16 cellular contexts compared by ENCODE assay signal in the genomic region with DNA sequence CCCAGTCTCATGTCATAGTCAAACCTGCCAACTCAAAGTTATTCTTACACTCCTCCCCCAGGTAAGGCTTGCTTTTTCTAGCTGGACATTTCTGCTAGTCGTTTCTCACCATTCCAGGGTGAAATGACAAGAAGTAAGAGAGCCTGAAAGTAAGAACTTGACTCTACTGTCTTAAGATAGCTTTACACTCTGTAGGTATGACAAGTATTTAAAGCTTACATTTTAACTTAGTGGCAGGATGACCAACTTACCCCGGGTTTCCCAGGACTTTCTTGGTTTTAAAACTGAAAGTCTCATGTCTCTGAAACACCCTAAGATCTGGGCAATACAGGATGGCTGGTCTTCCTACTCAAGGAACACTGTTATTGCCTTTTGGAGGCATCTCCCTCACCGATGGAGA.
DNase-seq lines count a peak whose midpoint lies in the region; ATAC-seq and TF ChIP-seq lines count a peak whose summit lies in the region.
"Had no signal": no experiment of that assay in that cellular context is flagged by ENCODE, and none has a peak within 500 bp of the region (broad histone marks: within the 10 kb centered on the region; RNA-seq: fewer than 3 reads in every experiment).

No MANE protein-coding gene starts in this region.

- TF ChIP-seq CTCF in osteoblast (IDR thresholded peaks at IDR 0.05; ENCODE audit: extremely low read depth, low read depth, low read length), result no peak
- TF ChIP-seq CTCF in CD8-positive, alpha-beta T cell (IDR thresholded peaks at IDR 0.05), result no peak
- no peak for TF ChIP-seq CTCF in right lobe of liver (IDR thresholded peaks at IDR 0.05)

- no peak for TF ChIP-seq POLR2A in right lobe of liver (IDR thresholded peaks at IDR 0.05)

- CTCF ChIA-PET in CD8-positive, alpha-beta T cell (lab: Charles Lee), result no interaction called here

- no peaks in the 10 kb centered on the region for H3K36me3 Mint-ChIP-seq in CD8-positive, alpha-beta T cell

- H4K20me1 ChIP-seq in osteoblast (ENCODE audit: insufficient read depth, low read length), result no peaks in the 10 kb centered on the region

- H3K4me2 ChIP-seq in osteoblast (ENCODE audit: insufficient read depth, low read length), result no peak overlapping the region

- intact Hi-C loops in CD8-positive, alpha-beta T cell (cut with DNase I, micrococcal nuclease), result no loop called here
- intact Hi-C loops in right lobe of liver (cut with DNase I), result no loop called here

- H3K27ac ChIP-seq in osteoblast (ENCODE audit: low read depth, low read length) (no peak overlapping the region), right lobe of liver (no peak overlapping the region)
- no peak overlapping the region for H3K27ac ChIP-seq in CD8-positive, alpha-beta T cell (ENCODE audit: low read depth, low read length)
- H3K27ac ChIP-seq: C4-2B, left ventricle myocardium inferior, testis, WERI-Rb-1 had no signal

- no peaks in the 10 kb centered on the region for H3K27me3 Mint-ChIP-seq in CD8-positive, alpha-beta T cell (ENCODE audit: low read depth)

- WGBS in right lobe of liver (ENCODE audit: insufficient coverage, low coverage, low lambda C conversion rate, missing lambda C conversion rate), result 47% methylated on average over 2 of the region's 3 CpGs

- H3K4me1 Mint-ChIP-seq in CD8-positive, alpha-beta T cell (ENCODE audit: low read depth), result peaks cover 3% of the 10 kb centered on the region
- H3K4me1 Mint-ChIP-seq: nephron had no signal

- H3K27ac Mint-ChIP-seq in CD8-positive, alpha-beta T cell, result no peak overlapping the region
- H3K27ac Mint-ChIP-seq: nephron had no signal

- H3K27me3 ChIP-seq in osteoblast (ENCODE audit: insufficient read depth, low read length), result no peaks in the 10 kb centered on the region
- no peaks in the 10 kb centered on the region for H3K27me3 ChIP-seq in CD8-positive, alpha-beta T cell (ENCODE audit: insufficient read depth, low read length)
- no peaks in the 10 kb centered on the region for H3K27me3 ChIP-seq in HAP-1 (ENCODE audit: low read depth)
- no peaks in the 10 kb centered on the region for H3K27me3 ChIP-seq in right lobe of liver
- H3K27me3 ChIP-seq: testis had no signal

- no peaks in the 10 kb centered on the region for H3K79me2 ChIP-seq in osteoblast (ENCODE audit: insufficient read depth, low read length)

- peak; percentile 53 for DNase-seq in osteoblast (ENCODE audit: insufficient read length, low spot score, missing footprints)
- no peak for DNase-seq in CD8-positive, alpha-beta T cell
- DNase-seq in superior temporal gyrus (ENCODE audit: extremely low spot score), result no peak
- no peak for DNase-seq in HAP-1 (ENCODE audit: low spot score in 2 of 2)
- no peak for DNase-seq in right lobe of liver
- DNase-seq: activated CD8-positive, alpha-beta memory T cell treated with anti-CD3 and anti-CD28 coated beads, Interleukin-2, amount 50 U/mL, for 4 hours; erythroblast; left ventricle myocardium inferior; NCI-H1694 treated with DMSO at 0.1 percent for 48 hours; testis; WERI-Rb-1 had no signal

- ATAC-seq in GM18870 (IDR thresholded peaks at IDR 0.05; ENCODE audit: unreplicated experiment), result peak; percentile 45
- peak; percentile 70 for ATAC-seq in GM21447 (IDR thresholded peaks at IDR 0.05; ENCODE audit: unreplicated experiment)
- peak; percentile 48 for ATAC-seq in HG03064 (IDR thresholded peaks at IDR 0.05; ENCODE audit: low read depth, unreplicated experiment)
- no peak for ATAC-seq in CD8-positive, alpha-beta T cell
- no peak for ATAC-seq in right lobe of liver

- no peak overlapping the region for H2AFZ ChIP-seq in osteoblast (ENCODE audit: low read length)

- H3K9me3 ChIP-seq in osteoblast (ENCODE audit: low read depth, low read length), result no peaks in the 10 kb centered on the region
- no peaks in the 10 kb centered on the region for H3K9me3 ChIP-seq in CD8-positive, alpha-beta T cell (ENCODE audit: low read length)
- H3K9me3 ChIP-seq in HAP-1, result no peaks in the 10 kb centered on the region
- no peaks in the 10 kb centered on the region for H3K9me3 ChIP-seq in right lobe of liver
- H3K9me3 ChIP-seq: left ventricle myocardium inferior, testis had no signal

- peaks cover 5% of the 10 kb centered on the region for H3K4me1 ChIP-seq in osteoblast (ENCODE audit: insufficient read depth, low read length)
- H3K4me1 ChIP-seq in CD8-positive, alpha-beta T cell (ENCODE audit: insufficient read depth, low read length), result no peaks in the 10 kb centered on the region
- H3K4me1 ChIP-seq in HAP-1, result no peaks in the 10 kb centered on the region
- peaks cover 0 to 9% (median 0%) of the 10 kb centered on the region in 4 donors for H3K4me1 ChIP-seq in right lobe of liver
- H3K4me1 ChIP-seq: testis had no signal

- H3K36me3 ChIP-seq in osteoblast (ENCODE audit: insufficient read depth, low read length), result no peaks in the 10 kb centered on the region
- H3K36me3 ChIP-seq in CD8-positive, alpha-beta T cell (ENCODE audit: insufficient read depth, low read length), result no peaks in the 10 kb centered on the region
- H3K36me3 ChIP-seq in HAP-1 (replicated peaks), result no peaks in the 10 kb centered on the region
- H3K36me3 ChIP-seq in right lobe of liver, result no peaks in the 10 kb centered on the region
- H3K36me3 ChIP-seq: left ventricle myocardium inferior, WERI-Rb-1 had no signal

- POLR2A ChIA-PET in CD8-positive, alpha-beta T cell (lab: Charles Lee), result no interaction called here

- H3K4me3 Mint-ChIP-seq in CD8-positive, alpha-beta T cell, result no peak overlapping the region
- H3K4me3 Mint-ChIP-seq: nephron had no signal

- in situ Hi-C loops in HAP-1 (cut with MboI; ENCODE audit: low sequenced_read_pairs), result no loop called here

- H3K4me3 ChIP-seq in osteoblast (ENCODE audit: insufficient read depth, low read length) (no peak overlapping the region), HAP-1 (no peak overlapping the region), right lobe of liver (no peak overlapping the region)
- no peak overlapping the region for H3K4me3 ChIP-seq in CD8-positive, alpha-beta T cell (ENCODE audit: low read depth, low read length)
- H3K4me3 ChIP-seq: left ventricle myocardium inferior, testis had no signal

- no peaks in the 10 kb centered on the region for H3K9me3 Mint-ChIP-seq in CD8-positive, alpha-beta T cell
- H3K9me3 Mint-ChIP-seq: nephron had no signal

Comparison
In these comparisons a context has a peak if more than half of its experiments do, and no peak if none do; other contexts are left out.
1. ATAC-seq: peak in GM18870 (single experiment), GM21447 (single experiment) and HG03064 (single experiment); none in CD8-positive, alpha-beta T cell (single experiment) and right lobe of liver (0 of 4).